Comparison of ENCODE assay signal across 1 cellular context in the genomic region with DNA sequence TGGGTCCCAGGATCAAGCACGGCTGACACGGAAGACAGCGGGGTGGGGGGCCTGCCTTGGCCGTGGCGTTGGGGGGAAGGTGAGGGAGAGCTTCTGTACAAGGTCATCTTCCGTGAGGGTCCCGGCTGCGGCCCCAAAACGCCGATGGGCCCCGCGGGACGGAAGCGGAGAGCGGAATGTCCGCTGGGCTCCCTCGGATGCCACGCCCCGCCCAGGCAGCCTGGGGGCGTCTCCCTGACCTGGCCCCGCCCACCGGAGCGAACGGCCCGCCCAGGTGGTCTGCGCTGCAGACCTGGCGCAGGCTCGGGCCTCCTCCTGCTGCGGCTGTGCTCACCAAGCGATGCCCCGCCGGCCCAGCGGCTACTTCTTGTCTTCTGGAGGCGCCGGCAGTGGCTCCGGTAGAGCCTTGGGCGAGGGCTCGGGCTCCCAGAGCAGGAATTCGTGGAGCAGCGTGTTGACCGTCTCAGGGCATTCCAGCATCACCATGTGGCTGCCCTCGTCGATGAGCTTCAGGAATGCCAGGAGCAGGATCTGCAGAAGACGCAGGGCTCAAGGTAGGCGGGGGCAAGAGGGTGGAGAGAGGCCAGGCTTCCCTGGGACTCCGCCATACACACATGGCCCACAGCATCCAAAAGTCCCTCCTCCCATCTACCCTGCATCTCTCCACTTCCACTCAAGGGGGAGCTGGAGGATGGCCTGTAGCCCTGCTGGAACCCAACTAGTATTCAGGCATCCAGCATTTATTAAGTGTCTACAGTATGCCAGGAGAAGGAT.
TF ChIP-seq lines count a peak whose summit lies in the region.

No MANE protein-coding gene starts in this region.

TF ChIP-seq in K562, 482 proteins besides CTCF, POLR2A, EP300 and RAD21 (continued from another document and continues in another):
- TF ChIP-seq, protein P1, sequence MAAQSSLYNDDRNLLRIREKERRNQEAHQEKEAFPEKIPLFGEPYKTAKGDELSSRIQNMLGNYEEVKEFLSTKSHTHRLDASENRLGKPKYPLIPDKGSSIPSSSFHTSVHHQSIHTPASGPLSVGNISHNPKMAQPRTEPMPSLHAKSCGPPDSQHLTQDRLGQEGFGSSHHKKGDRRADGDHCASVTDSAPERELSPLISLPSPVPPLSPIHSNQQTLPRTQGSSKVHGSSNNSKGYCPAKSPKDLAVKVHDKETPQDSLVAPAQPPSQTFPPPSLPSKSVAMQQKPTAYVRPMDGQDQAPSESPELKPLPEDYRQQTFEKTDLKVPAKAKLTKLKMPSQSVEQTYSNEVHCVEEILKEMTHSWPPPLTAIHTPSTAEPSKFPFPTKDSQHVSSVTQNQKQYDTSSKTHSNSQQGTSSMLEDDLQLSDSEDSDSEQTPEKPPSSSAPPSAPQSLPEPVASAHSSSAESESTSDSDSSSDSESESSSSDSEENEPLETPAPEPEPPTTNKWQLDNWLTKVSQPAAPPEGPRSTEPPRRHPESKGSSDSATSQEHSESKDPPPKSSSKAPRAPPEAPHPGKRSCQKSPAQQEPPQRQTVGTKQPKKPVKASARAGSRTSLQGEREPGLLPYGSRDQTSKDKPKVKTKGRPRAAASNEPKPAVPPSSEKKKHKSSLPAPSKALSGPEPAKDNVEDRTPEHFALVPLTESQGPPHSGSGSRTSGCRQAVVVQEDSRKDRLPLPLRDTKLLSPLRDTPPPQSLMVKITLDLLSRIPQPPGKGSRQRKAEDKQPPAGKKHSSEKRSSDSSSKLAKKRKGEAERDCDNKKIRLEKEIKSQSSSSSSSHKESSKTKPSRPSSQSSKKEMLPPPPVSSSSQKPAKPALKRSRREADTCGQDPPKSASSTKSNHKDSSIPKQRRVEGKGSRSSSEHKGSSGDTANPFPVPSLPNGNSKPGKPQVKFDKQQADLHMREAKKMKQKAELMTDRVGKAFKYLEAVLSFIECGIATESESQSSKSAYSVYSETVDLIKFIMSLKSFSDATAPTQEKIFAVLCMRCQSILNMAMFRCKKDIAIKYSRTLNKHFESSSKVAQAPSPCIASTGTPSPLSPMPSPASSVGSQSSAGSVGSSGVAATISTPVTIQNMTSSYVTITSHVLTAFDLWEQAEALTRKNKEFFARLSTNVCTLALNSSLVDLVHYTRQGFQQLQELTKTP (IDR thresholded peaks at IDR 0.05; ENCODE audit: low read depth in 1 of 2, partially characterized antibody in 2 of 2): peak in 1 of 2 experiments; percentile 69
- 0 out of 2 replicates have a peak, but pooled peaks have one; percentile 49 for TF ChIP-seq NCOA1 (IDR thresholded peaks at IDR 0.05; ENCODE audit: low read depth)
- no peak for TF ChIP-seq MTF1 (CRISPR knock-in tag; IDR thresholded peaks at IDR 0.05; ENCODE audit: borderline replicate concordance)
- TF ChIP-seq, protein P2, sequence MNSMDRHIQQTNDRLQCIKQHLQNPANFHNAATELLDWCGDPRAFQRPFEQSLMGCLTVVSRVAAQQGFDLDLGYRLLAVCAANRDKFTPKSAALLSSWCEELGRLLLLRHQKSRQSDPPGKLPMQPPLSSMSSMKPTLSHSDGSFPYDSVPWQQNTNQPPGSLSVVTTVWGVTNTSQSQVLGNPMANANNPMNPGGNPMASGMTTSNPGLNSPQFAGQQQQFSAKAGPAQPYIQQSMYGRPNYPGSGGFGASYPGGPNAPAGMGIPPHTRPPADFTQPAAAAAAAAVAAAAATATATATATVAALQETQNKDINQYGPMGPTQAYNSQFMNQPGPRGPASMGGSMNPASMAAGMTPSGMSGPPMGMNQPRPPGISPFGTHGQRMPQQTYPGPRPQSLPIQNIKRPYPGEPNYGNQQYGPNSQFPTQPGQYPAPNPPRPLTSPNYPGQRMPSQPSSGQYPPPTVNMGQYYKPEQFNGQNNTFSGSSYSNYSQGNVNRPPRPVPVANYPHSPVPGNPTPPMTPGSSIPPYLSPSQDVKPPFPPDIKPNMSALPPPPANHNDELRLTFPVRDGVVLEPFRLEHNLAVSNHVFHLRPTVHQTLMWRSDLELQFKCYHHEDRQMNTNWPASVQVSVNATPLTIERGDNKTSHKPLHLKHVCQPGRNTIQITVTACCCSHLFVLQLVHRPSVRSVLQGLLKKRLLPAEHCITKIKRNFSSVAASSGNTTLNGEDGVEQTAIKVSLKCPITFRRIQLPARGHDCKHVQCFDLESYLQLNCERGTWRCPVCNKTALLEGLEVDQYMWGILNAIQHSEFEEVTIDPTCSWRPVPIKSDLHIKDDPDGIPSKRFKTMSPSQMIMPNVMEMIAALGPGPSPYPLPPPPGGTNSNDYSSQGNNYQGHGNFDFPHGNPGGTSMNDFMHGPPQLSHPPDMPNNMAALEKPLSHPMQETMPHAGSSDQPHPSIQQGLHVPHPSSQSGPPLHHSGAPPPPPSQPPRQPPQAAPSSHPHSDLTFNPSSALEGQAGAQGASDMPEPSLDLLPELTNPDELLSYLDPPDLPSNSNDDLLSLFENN (IDR thresholded peaks at IDR 0.05; ENCODE audit: low read depth in 2 of 2, low read length in 2 of 2): no peak
- TF ChIP-seq HNRNPLL (IDR thresholded peaks at IDR 0.05; ENCODE audit: low read depth, low read length, poor library complexity, severe bottlenecking): peak; percentile 35
- TF ChIP-seq, protein P3, sequence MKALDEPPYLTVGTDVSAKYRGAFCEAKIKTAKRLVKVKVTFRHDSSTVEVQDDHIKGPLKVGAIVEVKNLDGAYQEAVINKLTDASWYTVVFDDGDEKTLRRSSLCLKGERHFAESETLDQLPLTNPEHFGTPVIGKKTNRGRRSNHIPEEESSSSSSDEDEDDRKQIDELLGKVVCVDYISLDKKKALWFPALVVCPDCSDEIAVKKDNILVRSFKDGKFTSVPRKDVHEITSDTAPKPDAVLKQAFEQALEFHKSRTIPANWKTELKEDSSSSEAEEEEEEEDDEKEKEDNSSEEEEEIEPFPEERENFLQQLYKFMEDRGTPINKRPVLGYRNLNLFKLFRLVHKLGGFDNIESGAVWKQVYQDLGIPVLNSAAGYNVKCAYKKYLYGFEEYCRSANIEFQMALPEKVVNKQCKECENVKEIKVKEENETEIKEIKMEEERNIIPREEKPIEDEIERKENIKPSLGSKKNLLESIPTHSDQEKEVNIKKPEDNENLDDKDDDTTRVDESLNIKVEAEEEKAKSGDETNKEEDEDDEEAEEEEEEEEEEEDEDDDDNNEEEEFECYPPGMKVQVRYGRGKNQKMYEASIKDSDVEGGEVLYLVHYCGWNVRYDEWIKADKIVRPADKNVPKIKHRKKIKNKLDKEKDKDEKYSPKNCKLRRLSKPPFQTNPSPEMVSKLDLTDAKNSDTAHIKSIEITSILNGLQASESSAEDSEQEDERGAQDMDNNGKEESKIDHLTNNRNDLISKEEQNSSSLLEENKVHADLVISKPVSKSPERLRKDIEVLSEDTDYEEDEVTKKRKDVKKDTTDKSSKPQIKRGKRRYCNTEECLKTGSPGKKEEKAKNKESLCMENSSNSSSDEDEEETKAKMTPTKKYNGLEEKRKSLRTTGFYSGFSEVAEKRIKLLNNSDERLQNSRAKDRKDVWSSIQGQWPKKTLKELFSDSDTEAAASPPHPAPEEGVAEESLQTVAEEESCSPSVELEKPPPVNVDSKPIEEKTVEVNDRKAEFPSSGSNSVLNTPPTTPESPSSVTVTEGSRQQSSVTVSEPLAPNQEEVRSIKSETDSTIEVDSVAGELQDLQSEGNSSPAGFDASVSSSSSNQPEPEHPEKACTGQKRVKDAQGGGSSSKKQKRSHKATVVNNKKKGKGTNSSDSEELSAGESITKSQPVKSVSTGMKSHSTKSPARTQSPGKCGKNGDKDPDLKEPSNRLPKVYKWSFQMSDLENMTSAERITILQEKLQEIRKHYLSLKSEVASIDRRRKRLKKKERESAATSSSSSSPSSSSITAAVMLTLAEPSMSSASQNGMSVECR (CRISPR knock-in tag; IDR thresholded peaks at IDR 0.05): peak; percentile 32; the same call in 1 of the 2 replicates
- TF ChIP-seq ZNF507 (tag; conservative IDR thresholded peaks at IDR 0.05): no peak
- TF ChIP-seq HDAC2 (IDR thresholded peaks at IDR 0.05): peak; percentile 74; the same call in 1 of the 2 replicates
- peak; percentile 28 to 73; a peak in 1 of 4 replicates for TF ChIP-seq ARNT (IDR thresholded peaks at IDR 0.05)
- TF ChIP-seq DACH1 (IDR thresholded peaks at IDR 0.05; ENCODE audit: partially characterized antibody): no peak
- TF ChIP-seq CREM (IDR thresholded peaks at IDR 0.05; ENCODE audit: low read depth): peak; percentile 59; the same call in 1 of the 2 replicates
- TF ChIP-seq ETV5 (CRISPR knock-in tag; IDR thresholded peaks at IDR 0.05; ENCODE audit: low read depth): peak; percentile 60; the same call in 1 of the 2 replicates
- TF ChIP-seq, protein P4, sequence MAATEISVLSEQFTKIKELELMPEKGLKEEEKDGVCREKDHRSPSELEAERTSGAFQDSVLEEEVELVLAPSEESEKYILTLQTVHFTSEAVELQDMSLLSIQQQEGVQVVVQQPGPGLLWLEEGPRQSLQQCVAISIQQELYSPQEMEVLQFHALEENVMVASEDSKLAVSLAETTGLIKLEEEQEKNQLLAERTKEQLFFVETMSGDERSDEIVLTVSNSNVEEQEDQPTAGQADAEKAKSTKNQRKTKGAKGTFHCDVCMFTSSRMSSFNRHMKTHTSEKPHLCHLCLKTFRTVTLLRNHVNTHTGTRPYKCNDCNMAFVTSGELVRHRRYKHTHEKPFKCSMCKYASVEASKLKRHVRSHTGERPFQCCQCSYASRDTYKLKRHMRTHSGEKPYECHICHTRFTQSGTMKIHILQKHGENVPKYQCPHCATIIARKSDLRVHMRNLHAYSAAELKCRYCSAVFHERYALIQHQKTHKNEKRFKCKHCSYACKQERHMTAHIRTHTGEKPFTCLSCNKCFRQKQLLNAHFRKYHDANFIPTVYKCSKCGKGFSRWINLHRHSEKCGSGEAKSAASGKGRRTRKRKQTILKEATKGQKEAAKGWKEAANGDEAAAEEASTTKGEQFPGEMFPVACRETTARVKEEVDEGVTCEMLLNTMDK (IDR thresholded peaks at IDR 0.05; ENCODE audit: borderline replicate concordance, insufficient read depth, low read depth, low read length, poor library complexity, severe bottlenecking): peak; percentile 69
- TF ChIP-seq, protein P5, sequence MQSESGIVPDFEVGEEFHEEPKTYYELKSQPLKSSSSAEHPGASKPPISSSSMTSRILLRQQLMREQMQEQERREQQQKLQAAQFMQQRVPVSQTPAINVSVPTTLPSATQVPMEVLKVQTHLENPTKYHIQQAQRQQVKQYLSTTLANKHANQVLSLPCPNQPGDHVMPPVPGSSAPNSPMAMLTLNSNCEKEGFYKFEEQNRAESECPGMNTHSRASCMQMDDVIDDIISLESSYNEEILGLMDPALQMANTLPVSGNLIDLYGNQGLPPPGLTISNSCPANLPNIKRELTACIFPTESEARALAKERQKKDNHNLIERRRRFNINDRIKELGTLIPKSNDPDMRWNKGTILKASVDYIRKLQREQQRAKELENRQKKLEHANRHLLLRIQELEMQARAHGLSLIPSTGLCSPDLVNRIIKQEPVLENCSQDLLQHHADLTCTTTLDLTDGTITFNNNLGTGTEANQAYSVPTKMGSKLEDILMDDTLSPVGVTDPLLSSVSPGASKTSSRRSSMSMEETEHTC (IDR thresholded peaks at IDR 0.05): no peak
- TF ChIP-seq NFRKB (IDR thresholded peaks at IDR 0.05; ENCODE audit: low read depth): 0 out of 2 replicates have a peak, but pooled peaks have one; percentile 37
- TF ChIP-seq ZNF263 (CRISPR knock-in tag; IDR thresholded peaks at IDR 0.05; ENCODE audit: borderline replicate concordance): peak; percentile 71
- peak; percentile 43 for TF ChIP-seq CCNT2 (IDR thresholded peaks at IDR 0.05; ENCODE audit: borderline replicate concordance, extremely low read depth, insufficient read length, low read depth, low read length)
- TF ChIP-seq TCF3 (CRISPR knock-in tag; IDR thresholded peaks at IDR 0.05): no peak
- TF ChIP-seq, protein P6, sequence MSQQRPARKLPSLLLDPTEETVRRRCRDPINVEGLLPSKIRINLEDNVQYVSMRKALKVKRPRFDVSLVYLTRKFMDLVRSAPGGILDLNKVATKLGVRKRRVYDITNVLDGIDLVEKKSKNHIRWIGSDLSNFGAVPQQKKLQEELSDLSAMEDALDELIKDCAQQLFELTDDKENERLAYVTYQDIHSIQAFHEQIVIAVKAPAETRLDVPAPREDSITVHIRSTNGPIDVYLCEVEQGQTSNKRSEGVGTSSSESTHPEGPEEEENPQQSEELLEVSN (IDR thresholded peaks at IDR 0.05; ENCODE audit: borderline replicate concordance in 1 of 2, extremely low read depth in 1 of 2, insufficient read depth in 1 of 2, insufficient read length in 1 of 2, low read depth in 1 of 2, low read length in 1 of 2, poor library complexity in 1 of 2, severe bottlenecking in 1 of 2): peak in 1 of 2 experiments; percentile 40
- TF ChIP-seq, protein P7, sequence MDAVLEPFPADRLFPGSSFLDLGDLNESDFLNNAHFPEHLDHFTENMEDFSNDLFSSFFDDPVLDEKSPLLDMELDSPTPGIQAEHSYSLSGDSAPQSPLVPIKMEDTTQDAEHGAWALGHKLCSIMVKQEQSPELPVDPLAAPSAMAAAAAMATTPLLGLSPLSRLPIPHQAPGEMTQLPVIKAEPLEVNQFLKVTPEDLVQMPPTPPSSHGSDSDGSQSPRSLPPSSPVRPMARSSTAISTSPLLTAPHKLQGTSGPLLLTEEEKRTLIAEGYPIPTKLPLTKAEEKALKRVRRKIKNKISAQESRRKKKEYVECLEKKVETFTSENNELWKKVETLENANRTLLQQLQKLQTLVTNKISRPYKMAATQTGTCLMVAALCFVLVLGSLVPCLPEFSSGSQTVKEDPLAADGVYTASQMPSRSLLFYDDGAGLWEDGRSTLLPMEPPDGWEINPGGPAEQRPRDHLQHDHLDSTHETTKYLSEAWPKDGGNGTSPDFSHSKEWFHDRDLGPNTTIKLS (IDR thresholded peaks at IDR 0.05; ENCODE audit: borderline replicate concordance, low read depth): peak; percentile 31; the same call in 1 of the 2 replicates
- TF ChIP-seq CBX1 (IDR thresholded peaks at IDR 0.05; ENCODE audit: low read depth): 0 out of 2 replicates have a peak, but pooled peaks have one; percentile 18
